In genomic region chr2:47429795-47430194, GRCh38 we compare ENCODE assay signal across 18 cellular contexts. TPM values are rescaled to one million over a fixed set of nuclear protein-coding genes. Genes with fewer than 3 reads are reported as not detected.
DNase-seq lines count a peak whose midpoint lies in the region; ATAC-seq and TF ChIP-seq lines count a peak whose summit lies in the region.
"Had no signal": no experiment of that assay in that cellular context is flagged by ENCODE, and none has a peak within 500 bp of the region (broad histone marks: within the 10 kb centered on the region; RNA-seq: fewer than 3 reads in every experiment).

No MANE protein-coding gene starts in this region.

- H3K36me3 Mint-ChIP-seq in activated naive CD4-positive, alpha-beta T cell treated with anti-CD3 and anti-CD28 coated beads, Interleukin-2, amount 10 ng/mL, durations not matched to agents 7 days and 5 days = peaks cover 39% of the 10 kb centered on the region

- H4K20me1 ChIP-seq in PC-3 (ENCODE audit: low read length) = no peaks in the 10 kb centered on the region
- H4K20me1 ChIP-seq: BLaER1 treated with 17β-estradiol and CSF1 and Interleukin-3, amounts not matched to agents 10 nM and 100 nM had no signal

- POLR2A ChIA-PET in PC-3 (lab: Charles Lee; ENCODE audit: unreplicated experiment) = interaction anchor here (0.6 kb wide), 1 partner anchor 12 kb away, joined by 18 read pairs; no protein-coding TSS in a partner anchor

- no peak overlapping the region for H3K9ac ChIP-seq in PC-3 (ENCODE audit: low read length)
- H3K9ac ChIP-seq: BLaER1 treated with 17β-estradiol and CSF1 and Interleukin-3, amounts not matched to agents 10 nM and 100 nM had no signal

- H3K27me3 Mint-ChIP-seq in activated naive CD4-positive, alpha-beta T cell treated with anti-CD3 and anti-CD28 coated beads, Interleukin-2, amount 10 ng/mL, durations not matched to agents 7 days and 5 days = no peaks in the 10 kb centered on the region
- H3K27me3 Mint-ChIP-seq: activated CD4-positive, alpha-beta memory T cell treated with anti-CD3 and anti-CD28 coated beads, Interleukin-2, amount 10 ng/mL, durations not matched to agents 7 days and 5 days; activated T-helper 17 cell treated with anti-CD3 and anti-CD28 coated beads, Interleukin-2, amount 50 U/mL, for 72 hours had no signal

- no peak overlapping the region for H3K27ac Mint-ChIP-seq in activated naive CD4-positive, alpha-beta T cell treated with anti-CD3 and anti-CD28 coated beads, Interleukin-2, amount 10 ng/mL, durations not matched to agents 7 days and 5 days
- H3K27ac Mint-ChIP-seq: activated CD4-positive, alpha-beta memory T cell treated with anti-CD3 and anti-CD28 coated beads, Interleukin-2, amount 10 ng/mL, durations not matched to agents 7 days and 5 days; activated T-helper 17 cell treated with anti-CD3 and anti-CD28 coated beads, Interleukin-2, amount 50 U/mL, for 72 hours; mesothelial cell of epicardium had no signal

- peak overlapping the region; percentile 43 for H3K4me2 ChIP-seq in PC-3 (ENCODE audit: low read length)
- H3K4me2 ChIP-seq: BLaER1 treated with 17β-estradiol and CSF1 and Interleukin-3, amounts not matched to agents 10 nM and 100 nM had no signal

- no peak overlapping the region for H2AFZ ChIP-seq in PC-3 (ENCODE audit: low read length)

- no peaks in the 10 kb centered on the region for H3K27me3 ChIP-seq in PC-3 (ENCODE audit: low read length)
- H3K27me3 ChIP-seq: BLaER1 treated with 17β-estradiol and CSF1 and Interleukin-3, amounts not matched to agents 10 nM and 100 nM had no signal

- peaks cover 20% of the 10 kb centered on the region for H3K36me3 ChIP-seq in PC-3 (ENCODE audit: low read depth, low read length)

- no peaks in the 10 kb centered on the region for H3K9me2 ChIP-seq in PC-3 (replicated peaks; ENCODE audit: low read length)

- H3K79me2 ChIP-seq in PC-3 (ENCODE audit: low read length) = peaks cover 8% of the 10 kb centered on the region

- DNase-seq in Daoy (ENCODE audit: low read depth) (peak; percentile 30), PC-3 (peak; percentile 82), choroid plexus epithelial cell (ENCODE audit: low read depth) (peak; percentile 58), non-pigmented ciliary epithelial cell (ENCODE audit: low read depth) (peak; percentile 5), D341Med (ENCODE audit: low spot score) (no peak), iPS-NIHi7 (ENCODE audit: extremely low spot score) (no peak)
- no peak for DNase-seq in activated naive CD4-positive, alpha-beta T cell treated with anti-CD3 and anti-CD28 coated beads, Interleukin-2, amount 10 ng/mL, durations not matched to agents 7 days and 5 days
- DNase-seq in activated CD8-positive, alpha-beta memory T cell treated with anti-CD3 and anti-CD28 coated beads for 24 hours = no peak
- DNase-seq: activated CD4-positive, alpha-beta memory T cell treated with anti-CD3 and anti-CD28 coated beads, Interleukin-2, amount 10 ng/mL, durations not matched to agents 7 days and 5 days; aorta; NCI-H1436; NCI-H345; stimulated activated CD4-positive, alpha-beta T cell treated with anti-CD3 and anti-CD28 coated beads, Interleukin-4, amount 100 ng/mL, for 4 hours; trophoblast cell had no signal

- H3K27ac ChIP-seq in PC-3 (ENCODE audit: low read length) = 0 out of 2 replicates have a peak overlapping the region, but pooled peaks have one; percentile 8
- H3K27ac ChIP-seq: BLaER1 treated with 17β-estradiol and CSF1 and Interleukin-3, amounts not matched to agents 10 nM and 100 nM; SK-N-MC had no signal

- no peaks in the 10 kb centered on the region for H3F3A ChIP-seq in PC-3 (ENCODE audit: low read length, unreplicated experiment)

- H3K4me1 ChIP-seq in PC-3 (ENCODE audit: insufficient read depth, low read length) = peaks cover 25% of the 10 kb centered on the region
- H3K4me1 ChIP-seq: BLaER1 treated with 17β-estradiol and CSF1 and Interleukin-3, amounts not matched to agents 10 nM and 100 nM had no signal

- intact Hi-C loops in PC-3 (cut with micrococcal nuclease) = no loop called here

- peaks cover 2% of the 10 kb centered on the region for H3K9me3 Mint-ChIP-seq in activated naive CD4-positive, alpha-beta T cell treated with anti-CD3 and anti-CD28 coated beads, Interleukin-2, amount 10 ng/mL, durations not matched to agents 7 days and 5 days
- H3K9me3 Mint-ChIP-seq: activated CD4-positive, alpha-beta memory T cell treated with anti-CD3 and anti-CD28 coated beads, Interleukin-2, amount 10 ng/mL, durations not matched to agents 7 days and 5 days; activated T-helper 17 cell treated with anti-CD3 and anti-CD28 coated beads, Interleukin-2, amount 50 U/mL, for 72 hours had no signal

- H3K4me1 Mint-ChIP-seq in activated naive CD4-positive, alpha-beta T cell treated with anti-CD3 and anti-CD28 coated beads, Interleukin-2, amount 10 ng/mL, durations not matched to agents 7 days and 5 days = no peaks in the 10 kb centered on the region
- H3K4me1 Mint-ChIP-seq: activated CD4-positive, alpha-beta memory T cell treated with anti-CD3 and anti-CD28 coated beads, Interleukin-2, amount 10 ng/mL, durations not matched to agents 7 days and 5 days; activated T-helper 17 cell treated with anti-CD3 and anti-CD28 coated beads, Interleukin-2, amount 50 U/mL, for 72 hours; mesothelial cell of epicardium had no signal

- no peaks in the 10 kb centered on the region for H3K9me3 ChIP-seq in PC-3 (ENCODE audit: low read length)

- peak; percentile 88 for ATAC-seq in PC-3
- ATAC-seq: activated T-helper 17 cell treated with anti-CD3 and anti-CD28 coated beads, Interleukin-2, amount 50 U/mL, for 72 hours had no signal

- no peak overlapping the region for H3K4me3 Mint-ChIP-seq in activated naive CD4-positive, alpha-beta T cell treated with anti-CD3 and anti-CD28 coated beads, Interleukin-2, amount 10 ng/mL, durations not matched to agents 7 days and 5 days
- H3K4me3 Mint-ChIP-seq: activated CD4-positive, alpha-beta memory T cell treated with anti-CD3 and anti-CD28 coated beads, Interleukin-2, amount 10 ng/mL, durations not matched to agents 7 days and 5 days; activated T-helper 17 cell treated with anti-CD3 and anti-CD28 coated beads, Interleukin-2, amount 50 U/mL, for 72 hours; mesothelial cell of epicardium had no signal

- TF ChIP-seq CTCF in PC-3 (conservative IDR thresholded peaks at IDR 0.05; ENCODE audit: low read depth, low read length) (no peak), choroid plexus epithelial cell (conservative IDR thresholded peaks at IDR 0.05; ENCODE audit: low read depth, low read length) (no peak)

- CTCF ChIA-PET in PC-3 (lab: Charles Lee) = interaction anchor here (1.0 kb wide), 1 partner anchor 677 kb away, joined by 6 read pairs; no protein-coding TSS in a partner anchor
- CTCF ChIA-PET in activated naive CD4-positive, alpha-beta T cell treated with anti-CD3 and anti-CD28 coated beads, Interleukin-2, amount 10 ng/mL, durations not matched to agents 7 days and 5 days (lab: Charles Lee) = no interaction called here

- BruUV-seq in PC-3 (replicated peaks; lab: Mats Ljungman, UMichigan) = no TSS peak

- H3K4me3 ChIP-seq in PC-3 (ENCODE audit: low read length) (no peak overlapping the region), choroid plexus epithelial cell (ENCODE audit: low read depth, low read length) (no peak overlapping the region)
- H3K4me3 ChIP-seq: BLaER1 treated with 17β-estradiol and CSF1 and Interleukin-3, amounts not matched to agents 10 nM and 100 nM; SK-N-MC had no signal

RNA-seq across cellular contexts. Expression of gene MSH2, which starts 26.8 kb away (rescaled TPM):
- total RNA-seq in Daoy (2014; rRNA removed; shearing (Covaris generic)) = 75.1 and 105 TPM in 2 replicates
- 69.2 and 70.7 TPM in 2 replicates for total RNA-seq in PC-3 (2014; rRNA removed)

Comparison
In these comparisons a context has a peak if more than half of its experiments do, and no peak if none do; other contexts are left out.
1. DNase-seq: peak in Daoy (single experiment), PC-3 (single experiment), choroid plexus epithelial cell (single experiment) and non-pigmented ciliary epithelial cell (single experiment); none in D341Med (single experiment), activated naive CD4-positive, alpha-beta T cell treated with anti-CD3 and anti-CD28 coated beads, Interleukin-2, amount 10 ng/mL, durations not matched to agents 7 days and 5 days (single experiment), iPS-NIHi7 (single experiment) and activated CD8-positive, alpha-beta memory T cell treated with anti-CD3 and anti-CD28 coated beads for 24 hours (single experiment).